In genomic region chr17:40751065-40751464, GRCh38 we compare ENCODE assay signal across 17 cellular contexts. TPM values are rescaled to one million over a fixed set of nuclear protein-coding genes. Genes with fewer than 3 reads are reported as not detected.
DNase-seq lines count a peak whose midpoint lies in the region; ATAC-seq and TF ChIP-seq lines count a peak whose summit lies in the region.
"Had no signal": no experiment of that assay in that cellular context is flagged by ENCODE, and none has a peak within 500 bp of the region (broad histone marks: within the 10 kb centered on the region; RNA-seq: fewer than 3 reads in every experiment).

No MANE protein-coding gene starts in this region.

- H4K20me1 ChIP-seq in Loucy (ENCODE audit: insufficient read depth, low read length, poor library complexity, severe bottlenecking) = no peaks in the 10 kb centered on the region
- H4K20me1 ChIP-seq: BLaER1 treated with 17β-estradiol and CSF1 and Interleukin-3, amounts not matched to agents 10 nM and 100 nM had no signal

- H3K9me3 ChIP-seq in A673 (ENCODE audit: low read depth, low read length, poor library complexity, severe bottlenecking) (no peaks in the 10 kb centered on the region), Loucy (ENCODE audit: insufficient read depth, low read depth, low read length) (no peaks in the 10 kb centered on the region)
- H3K9me3 ChIP-seq: Caco-2 had no signal

- H3K27me3 Mint-ChIP-seq in WTC11 (ENCODE audit: low read depth) (peaks cover 5% of the 10 kb centered on the region; the same call in 1 of the 2 replicates), nephron progenitor cell (ENCODE audit: low read depth, poor library complexity) (peaks cover 31% of the 10 kb centered on the region)
- H3K27me3 Mint-ChIP-seq in natural killer cell treated with Interleukin-12 subunit alpha and Interleukin-12 subunit beta and Interleukin-15 and Interleukin-18, amount 100 ng/mL, for 72 hours = peaks cover 25 to 53% of the 10 kb centered on the region in 2 donors

- H3K4me1 Mint-ChIP-seq in WTC11 (0 out of 2 replicates have a peak, but pooled peaks cover 7% of the 10 kb centered on the region), nephron progenitor cell (no peaks in the 10 kb centered on the region)
- H3K4me1 Mint-ChIP-seq in natural killer cell treated with Interleukin-12 subunit alpha and Interleukin-12 subunit beta and Interleukin-15 and Interleukin-18, amount 100 ng/mL, for 72 hours (ENCODE audit: low read depth in 2 of 2) = no peaks in the 10 kb centered on the region
- H3K4me1 Mint-ChIP-seq: B cell had no signal

- peak overlapping the region; percentile 16 for H3K27ac ChIP-seq in A673 (ENCODE audit: low read depth, low read length, poor library complexity, severe bottlenecking)
- H3K27ac ChIP-seq: BLaER1 treated with 17β-estradiol and CSF1 and Interleukin-3, amounts not matched to agents 10 nM and 100 nM; C4-2B had no signal

- H3K4me1 ChIP-seq in A673 (ENCODE audit: insufficient read depth, low read length, poor library complexity, severe bottlenecking) (peaks cover 13% of the 10 kb centered on the region), Loucy (ENCODE audit: insufficient read depth, low read length, poor library complexity, severe bottlenecking) (peaks cover 8% of the 10 kb centered on the region)
- H3K4me1 ChIP-seq: BLaER1 treated with 17β-estradiol and CSF1 and Interleukin-3, amounts not matched to agents 10 nM and 100 nM; Caco-2 had no signal

- H3K9ac ChIP-seq in Loucy (ENCODE audit: low read depth, low read length, poor library complexity, severe bottlenecking) = no peak overlapping the region
- H3K9ac ChIP-seq: BLaER1 treated with 17β-estradiol and CSF1 and Interleukin-3, amounts not matched to agents 10 nM and 100 nM had no signal

- no peaks in the 10 kb centered on the region for H3K79me2 ChIP-seq in Loucy (ENCODE audit: insufficient read depth, low read length)

- POLR2A ChIA-PET in A673 (lab: Charles Lee; ENCODE audit: low non-redundant PET) (no interaction called here), WTC11 (lab: Charles Lee) (no interaction called here)

- peak overlapping the region; percentile 25; the same call in 1 of the 2 replicates for H3K27ac Mint-ChIP-seq in WTC11
- H3K27ac Mint-ChIP-seq in nephron progenitor cell = peak overlapping the region; percentile 48
- H3K27ac Mint-ChIP-seq in natural killer cell treated with Interleukin-12 subunit alpha and Interleukin-12 subunit beta and Interleukin-15 and Interleukin-18, amount 100 ng/mL, for 72 hours = no peak overlapping the region
- H3K27ac Mint-ChIP-seq: B cell; CD4-positive, alpha-beta T cell; CD8-positive, alpha-beta T cell had no signal

- CTCF ChIA-PET in A673 (lab: Charles Lee) = no interaction called here
- CTCF ChIA-PET in WTC11 (lab: Charles Lee) = interaction anchor here (1.5 kb wide), 1 partner anchor 136 kb away, joined by 5 read pairs; no protein-coding TSS in a partner anchor

- BruUV-seq in A673 (replicated peaks; lab: Mats Ljungman, UMichigan) = no TSS peak

- intact Hi-C loops in A673 (cut with micrococcal nuclease; ENCODE audit: unreplicated experiment) = no loop called here

- no peaks in the 10 kb centered on the region for H3K36me3 ChIP-seq in A673 (ENCODE audit: insufficient read depth, low read length, poor library complexity, severe bottlenecking)
- H3K36me3 ChIP-seq in Loucy (ENCODE audit: insufficient read depth, low read length) = no peaks in the 10 kb centered on the region
- H3K36me3 ChIP-seq: BLaER1 treated with 17β-estradiol and CSF1 and Interleukin-3, amounts not matched to agents 10 nM and 100 nM had no signal

- H3K4me3 ChIP-seq in A673 (ENCODE audit: low read depth, low read length, poor library complexity, severe bottlenecking) (no peak overlapping the region), Loucy (ENCODE audit: low read length, poor library complexity, severe bottlenecking) (no peak overlapping the region)
- H3K4me3 ChIP-seq: BLaER1 treated with 17β-estradiol and CSF1 and Interleukin-3, amounts not matched to agents 10 nM and 100 nM had no signal

- H3K36me3 Mint-ChIP-seq in WTC11 = no peaks in the 10 kb centered on the region
- no peaks in the 10 kb centered on the region for H3K36me3 Mint-ChIP-seq in nephron progenitor cell (ENCODE audit: low read depth)
- no peaks in the 10 kb centered on the region for H3K36me3 Mint-ChIP-seq in natural killer cell treated with Interleukin-12 subunit alpha and Interleukin-12 subunit beta and Interleukin-15 and Interleukin-18, amount 100 ng/mL, for 72 hours
- H3K36me3 Mint-ChIP-seq: CD8-positive, alpha-beta T cell had no signal

- H2AFZ ChIP-seq in Loucy (ENCODE audit: low read length) = peak overlapping the region; percentile 23; the same call in 1 of the 2 replicates

- H3K9me3 Mint-ChIP-seq in WTC11 (peaks cover 4% of the 10 kb centered on the region), nephron progenitor cell (no peaks in the 10 kb centered on the region)
- no peaks in the 10 kb centered on the region for H3K9me3 Mint-ChIP-seq in natural killer cell treated with Interleukin-12 subunit alpha and Interleukin-12 subunit beta and Interleukin-15 and Interleukin-18, amount 100 ng/mL, for 72 hours
- H3K9me3 Mint-ChIP-seq: CD4-positive, alpha-beta T cell; CD8-positive, alpha-beta T cell had no signal

- no peaks in the 10 kb centered on the region for H3K27me3 ChIP-seq in A673 (replicated peaks; ENCODE audit: insufficient read depth, low read depth, low read length, poor library complexity)
- H3K27me3 ChIP-seq in Loucy (ENCODE audit: insufficient read depth, low read length, poor library complexity, severe bottlenecking) = peaks cover 5% of the 10 kb centered on the region
- H3K27me3 ChIP-seq: BLaER1 treated with 17β-estradiol and CSF1 and Interleukin-3, amounts not matched to agents 10 nM and 100 nM had no signal

- TF ChIP-seq CTCF in A673 (conservative IDR thresholded peaks at IDR 0.05; ENCODE audit: low read depth, low read length) (no peak), Loucy (conservative IDR thresholded peaks at IDR 0.05; ENCODE audit: low read length) (no peak), WTC11 (IDR thresholded peaks at IDR 0.05) (no peak), nephron progenitor cell (IDR thresholded peaks at IDR 0.05) (no peak)

- ATAC-seq in WTC11 (no peak), HG03159 (IDR thresholded peaks at IDR 0.05; ENCODE audit: unreplicated experiment) (no peak)
- no peak for ATAC-seq in natural killer cell treated with Interleukin-12 subunit alpha and Interleukin-12 subunit beta and Interleukin-15 and Interleukin-18, amount 100 ng/mL, for 72 hours
- ATAC-seq: CD8-positive, alpha-beta T cell had no signal

- H3F3A ChIP-seq in Loucy (ENCODE audit: low read depth) = no peaks in the 10 kb centered on the region

- DNase-seq in A673 (ENCODE audit: low spot score) = no peak
- DNase-seq in WTC11 (ENCODE audit: low spot score) = no peak
- no peak for DNase-seq in nephron progenitor cell
- DNase-seq in amniotic stem cell (lab: John Stamatoyannopoulos, UW) = no peak
- no peak for DNase-seq in natural killer cell treated with Interleukin-12 subunit alpha and Interleukin-12 subunit beta and Interleukin-15 and Interleukin-18, amount 100 ng/mL, for 72 hours (ENCODE audit: low spot score)
- DNase-seq: 8988T; AML-193; Caco-2; Calu3; CD4-positive, alpha-beta T cell; CD8-positive, alpha-beta T cell; GF-D8 had no signal

- H3K4me2 ChIP-seq in Loucy (ENCODE audit: low read depth, low read length, poor library complexity, severe bottlenecking) = no peak overlapping the region
- H3K4me2 ChIP-seq: BLaER1 treated with 17β-estradiol and CSF1 and Interleukin-3, amounts not matched to agents 10 nM and 100 nM had no signal

- H3K4me3 Mint-ChIP-seq in WTC11 (no peak overlapping the region), nephron progenitor cell (no peak overlapping the region)
- no peak overlapping the region for H3K4me3 Mint-ChIP-seq in natural killer cell treated with Interleukin-12 subunit alpha and Interleukin-12 subunit beta and Interleukin-15 and Interleukin-18, amount 100 ng/mL, for 72 hours
- H3K4me3 Mint-ChIP-seq: B cell; CD4-positive, alpha-beta T cell; CD8-positive, alpha-beta T cell had no signal

- no peaks in the 10 kb centered on the region for H3K9me2 ChIP-seq in Loucy (replicated peaks; ENCODE audit: low read depth, low read length)

TF ChIP-seq in WTC11, 78 proteins besides CTCF, POLR2A, EP300 and RAD21 (continues in another document):
- TF ChIP-seq ETV6 (CRISPR knock-in tag; IDR thresholded peaks at IDR 0.05) (no peak), OVOL2 (CRISPR knock-in tag; IDR thresholded peaks at IDR 0.05; ENCODE audit: borderline replicate concordance) (no peak), TCF7 (CRISPR knock-in tag; IDR thresholded peaks at IDR 0.05; ENCODE audit: low read depth) (no peak), MLX (CRISPR knock-in tag; IDR thresholded peaks at IDR 0.05) (no peak)
- TF ChIP-seq, protein P1, sequence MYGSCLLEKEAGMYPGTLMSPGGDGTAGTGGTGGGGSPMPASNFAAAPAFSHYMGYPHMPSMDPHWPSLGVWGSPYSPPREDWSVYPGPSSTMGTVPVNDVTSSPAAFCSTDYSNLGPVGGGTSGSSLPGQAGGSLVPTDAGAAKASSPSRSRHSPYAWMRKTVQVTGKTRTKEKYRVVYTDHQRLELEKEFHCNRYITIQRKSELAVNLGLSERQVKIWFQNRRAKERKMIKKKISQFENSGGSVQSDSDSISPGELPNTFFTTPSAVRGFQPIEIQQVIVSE (CRISPR knock-in tag; IDR thresholded peaks at IDR 0.05; ENCODE audit: borderline replicate concordance) = no peak

RNA-seq across cellular contexts. Expression of gene KRT25, which starts 4.1 kb away (rescaled TPM):
- total RNA-seq in A673 (2021) (0.28 and 0.42 TPM in 2 replicates), WTC11 (2021) (not detected in 3 replicates)
- total RNA-seq in natural killer cell treated with Interleukin-12 subunit alpha and Interleukin-12 subunit beta and Interleukin-15 and Interleukin-18, amount 100 ng/mL, for 72 hours = not detected
- total RNA-seq: B cell; Caco-2; Calu3; CD4-positive, alpha-beta T cell; CD8-positive, alpha-beta T cell had no signal

RNA-seq across cellular contexts. Expression of gene KRT26, which starts 20.9 kb away (rescaled TPM):
- not detected in 2 replicates for total RNA-seq in A673 (2021)
- total RNA-seq in WTC11 (2021) = not detected in 3 replicates
- total RNA-seq in natural killer cell treated with Interleukin-12 subunit alpha and Interleukin-12 subunit beta and Interleukin-15 and Interleukin-18, amount 100 ng/mL, for 72 hours = not detected
- total RNA-seq: B cell; Caco-2; Calu3; CD4-positive, alpha-beta T cell; CD8-positive, alpha-beta T cell had no signal

RNA-seq across cellular contexts. Expression of gene KRT27, which starts 31.3 kb away (rescaled TPM):
- not detected in 2 replicates for total RNA-seq in A673 (2021)
- not detected in 3 replicates for total RNA-seq in WTC11 (2021)
- total RNA-seq in natural killer cell treated with Interleukin-12 subunit alpha and Interleukin-12 subunit beta and Interleukin-15 and Interleukin-18, amount 100 ng/mL, for 72 hours = not detected
- total RNA-seq: B cell; Caco-2; Calu3; CD4-positive, alpha-beta T cell; CD8-positive, alpha-beta T cell had no signal

RNA-seq across cellular contexts. Expression of gene KRT24, which starts 47.5 kb away (rescaled TPM):
- not detected in 2 replicates for total RNA-seq in A673 (2021)
- total RNA-seq in WTC11 (2021) = not detected in 3 replicates
- total RNA-seq in natural killer cell treated with Interleukin-12 subunit alpha and Interleukin-12 subunit beta and Interleukin-15 and Interleukin-18, amount 100 ng/mL, for 72 hours = not detected
- total RNA-seq: B cell; CD4-positive, alpha-beta T cell; CD8-positive, alpha-beta T cell had no signal

RNA-seq across cellular contexts. Expression of gene KRT28, which starts 48.7 kb away (rescaled TPM):
- total RNA-seq in A673 (2021) (not detected in 2 replicates), WTC11 (2021) (not detected in 3 replicates)
- not detected for total RNA-seq in natural killer cell treated with Interleukin-12 subunit alpha and Interleukin-12 subunit beta and Interleukin-15 and Interleukin-18, amount 100 ng/mL, for 72 hours
- total RNA-seq: B cell; Caco-2; Calu3; CD4-positive, alpha-beta T cell; CD8-positive, alpha-beta T cell had no signal

Comparison
In these comparisons a context has a peak if more than half of its experiments do, and no peak if none do; other contexts are left out.
1. H3K27ac Mint-ChIP-seq: peak in WTC11 (single experiment) and nephron progenitor cell (single experiment); none in natural killer cell treated with Interleukin-12 subunit alpha and Interleukin-12 subunit beta and Interleukin-15 and Interleukin-18, amount 100 ng/mL, for 72 hours (0 of 2).